Comparison of ENCODE assay signal across 8 cellular contexts in the genomic region with DNA sequence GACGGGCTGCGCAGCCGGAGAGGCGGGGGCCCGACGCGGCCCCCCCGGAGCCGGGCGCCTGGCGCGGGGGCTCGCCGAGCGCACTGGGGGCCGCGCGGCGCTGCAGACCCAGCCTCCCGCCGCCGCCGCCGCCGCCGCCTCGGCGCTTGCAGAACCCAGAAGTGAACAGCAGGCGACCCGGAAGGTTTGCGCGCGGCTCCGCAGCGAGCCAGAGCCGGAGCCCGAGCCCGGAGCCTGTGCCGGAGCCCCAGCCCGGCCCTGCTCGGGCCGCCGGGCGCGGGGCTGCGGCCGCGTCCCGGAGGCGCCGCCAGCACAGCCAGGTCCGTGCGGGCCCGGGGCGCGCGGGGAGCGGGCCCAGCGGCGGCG. TPM values are rescaled to one million over a fixed set of nuclear protein-coding genes. Genes with fewer than 3 reads are reported as not detected.
DNase-seq lines count a peak whose midpoint lies in the region; ATAC-seq and TF ChIP-seq lines count a peak whose summit lies in the region.

ZNF362 (plus strand) TSS at position 158 of the 366 bp plus-strand sequence. CDS start 14,083 bp downstream, outside the sequence.

- ATAC-seq in GM19468 (IDR thresholded peaks at IDR 0.05; ENCODE audit: extremely low read depth, unreplicated experiment) (peak; percentile 45), HG03439 (IDR thresholded peaks at IDR 0.05; ENCODE audit: unreplicated experiment) (no peak)
- peak; percentile 78 to 80 for ATAC-seq in activated CD4-positive, CD25-positive, alpha-beta regulatory T cell treated with anti-CD3 and anti-CD28 coated beads, Interleukin-2, amount 50 U/mL, for 24 hours

- intact Hi-C loops in CD14-positive monocyte (cut with micrococcal nuclease) (no loop called here), spleen (cut with DNase I; ENCODE audit: low total_unique reads) (no loop called here)

- peak within 1 kb of the TSS; percentile 81 to 94 (median 90) for H3K27ac ChIP-seq in spleen

- peaks cover 0 to 7% (median 3%) of the 10 kb centered on the region in 3 donors for H3K27me3 Mint-ChIP-seq in CD14-positive monocyte (ENCODE audit: low read depth in 3 of 3)

- no peaks in the 10 kb centered on the region for H3K9me3 ChIP-seq in spleen

- H3K36me3 Mint-ChIP-seq in CD14-positive monocyte, result peaks cover 0 to 6% of the 10 kb centered on the region in 2 donors

- H3K4me1 Mint-ChIP-seq in CD14-positive monocyte, result peaks cover 37% of the 10 kb centered on the region

- WGBS in spleen, 5 donors, result 0% methylated on average over 17 to 61 of the region's 61 CpGs; no CpG with 5 or more reads in 2 of the 5 donors

- no peaks in the 10 kb centered on the region for H3K27me3 ChIP-seq in spleen (replicated peaks in 1 of 7)

- peak within 1 kb of the TSS; percentile 92 to 97 (median 94) for H3K27ac Mint-ChIP-seq in CD14-positive monocyte

- H3K9me3 Mint-ChIP-seq in CD14-positive monocyte, result peaks cover 0 to 9% (median 7%) of the 10 kb centered on the region in 7 donors

- peaks cover 17 to 55% (median 44%) of the 10 kb centered on the region in 6 donors for H3K4me1 ChIP-seq in spleen

- TF ChIP-seq CTCF in CD14-positive monocyte (IDR thresholded peaks at IDR 0.05) (no peak), spleen (IDR thresholded peaks at IDR 0.05 in 8 of 11, conservative IDR thresholded peaks at IDR 0.05 in 3 of 11) (no peak)

- H3K36me3 ChIP-seq in spleen, result no peaks in the 10 kb centered on the region

- peak within 1 kb of the TSS; percentile 67 to 91 (median 76) for H3K4me3 ChIP-seq in spleen

- DNase-seq in CD14-positive monocyte (ENCODE audit: low spot score) (no peak), NCI-H1092 treated with DMSO at 0.1 percent for 48 hours (lab: John Stamatoyannopoulos, UW) (peak; percentile 70), inferior parietal cortex (ENCODE audit: extremely low spot score) (peak; percentile 3), spleen (peak; percentile 93)
- DNase-seq in central memory CD4-positive, alpha-beta T cell, result peak; percentile 60

- peak within 1 kb of the TSS; percentile 99 for H3K4me3 Mint-ChIP-seq in CD14-positive monocyte

- no peak for TF ChIP-seq POLR2A in spleen (IDR thresholded peaks at IDR 0.05)

RNA-seq across cellular contexts. Expression of gene ZNF362, which starts in this region (rescaled TPM):
- polyA plus RNA-seq in CD14-positive monocyte (10 to 100 TPM; 11.4 to 13.5 TPM), spleen (10 to 100 TPM in 2 of 3 donors, 1 to 10 TPM in 1; 8.7 to 14.8 (median 11.7) TPM)
- 10 to 100 TPM; 19.9 to 47.0 (median 26.3) TPM for total RNA-seq in spleen
